In genomic region chr3:87924485-87924884, GRCh38 we compare ENCODE assay signal across 17 cellular contexts.
DNase-seq lines count a peak whose midpoint lies in the region; ATAC-seq, FAIRE-seq and TF ChIP-seq lines count a peak whose summit lies in the region.
"Had no signal": no experiment of that assay in that cellular context is flagged by ENCODE, and none has a peak within 500 bp of the region (broad histone marks: within the 10 kb centered on the region; RNA-seq: fewer than 3 reads in every experiment).

No MANE protein-coding gene starts in this region.

- H3K27ac ChIP-seq in GM23248, result no peak overlapping the region
- H3K27ac ChIP-seq in H1 (ENCODE audit: low read depth, low read length), result no peak overlapping the region
- H3K27ac ChIP-seq: C4-2B had no signal

- H4K91ac ChIP-seq in H1 (replicated peaks; ENCODE audit: insufficient read length, low read length), result no peak overlapping the region

- no peak overlapping the region for H3K14ac ChIP-seq in H1 (ENCODE audit: insufficient read length)

- no peak for TF ChIP-seq RAD21 in H1 (IDR thresholded peaks at IDR 0.05 in 1 of 2, conservative IDR thresholded peaks at IDR 0.05 in 1 of 2; ENCODE audit: low read depth in 2 of 2, low read length in 2 of 2)

- no peak overlapping the region for H2AFZ ChIP-seq in GM23248
- H2AFZ ChIP-seq in H1 (ENCODE audit: low read length), result no peak overlapping the region

- no peak overlapping the region for H2BK5ac ChIP-seq in H1 (ENCODE audit: low read depth, low read length)

- no peak for TF ChIP-seq EP300 in H1 (IDR thresholded peaks at IDR 0.05; ENCODE audit: borderline replicate concordance in 1 of 2, low read depth in 2 of 2, low read length in 2 of 2)

- H3K79me1 ChIP-seq in H1 (ENCODE audit: low read depth, low read length), result no peaks in the 10 kb centered on the region

- H3K4me1 ChIP-seq in GM23248 (ENCODE audit: insufficient read depth), result no peaks in the 10 kb centered on the region
- no peaks in the 10 kb centered on the region for H3K4me1 ChIP-seq in H1 (replicated peaks in 1 of 4; ENCODE audit: control insufficient read depth in 3 of 4, insufficient read depth in 4 of 4, low read length in 3 of 4)
- H3K4me1 ChIP-seq: BE2C had no signal

- no peak overlapping the region for H2BK15ac ChIP-seq in H1 (ENCODE audit: low read length)

- H2BK12ac ChIP-seq in H1 (ENCODE audit: low read depth, low read length), result no peak overlapping the region

- no peak overlapping the region for H4K5ac ChIP-seq in H1 (ENCODE audit: insufficient read length, low read depth, low read length)

- no peak overlapping the region for H3K23ac ChIP-seq in H1 (ENCODE audit: insufficient read length)

- H3K9ac ChIP-seq in GM23248 (no peak overlapping the region), H1 (replicated peaks in 1 of 4; ENCODE audit: extremely low read depth in 1 of 4, low read depth in 3 of 4, low read length in 3 of 4) (no peak overlapping the region)

- no peak for FAIRE-seq in H1 (lab: Jason Lieb, UNC)
- FAIRE-seq: A204.1, D721Med, GM18507 had no signal

- WGBS in GM23248 (ENCODE audit: low coverage in 1 of 2, low lambda C conversion rate in 2 of 2, missing lambda C conversion rate in 2 of 2), 2 experiments, result 5 to 24% methylated on average over 1 of the region's 1 CpG
- 86% methylated on average over 1 of the region's 1 CpG; no CpG with 5 or more reads in 1 of the 2 experiments for WGBS in H1 (ENCODE audit: extremely low coverage in 1 of 2, insufficient coverage in 1 of 2, insufficient read length in 1 of 2, insufficient replicate concordance in 2 of 2, low coverage in 1 of 2, low lambda C conversion rate in 2 of 2, missing lambda C conversion rate in 1 of 2), 2 experiments

- no peak overlapping the region for H3K18ac ChIP-seq in H1 (ENCODE audit: extremely low read depth, low read length)

- ATAC-seq in GM21717 (IDR thresholded peaks at IDR 0.05; ENCODE audit: unreplicated experiment), result no peak

- H2BK120ac ChIP-seq in H1 (replicated peaks; ENCODE audit: low read depth, low read length), result no peak overlapping the region

- no peak overlapping the region for H3K56ac ChIP-seq in H1 (replicated peaks; ENCODE audit: insufficient read length, low read depth, low read length)

- in situ Hi-C loops in GM23248 (cut with MboI), result no loop called here

- no peak overlapping the region for H2AK5ac ChIP-seq in H1 (ENCODE audit: low read depth, low read length)

- no peak for TF ChIP-seq POLR2A in H1 (IDR thresholded peaks at IDR 0.05; ENCODE audit: control extremely low read depth in 1 of 2, low read depth in 2 of 2, low read length in 2 of 2)

- CTCF ChIA-PET in H1 (lab: Charles Lee; ENCODE audit: partially characterized antibody), result no interaction called here

- no peaks in the 10 kb centered on the region for H3K27me3 ChIP-seq in GM23248 (replicated peaks; ENCODE audit: insufficient read depth)
- H3K27me3 ChIP-seq in H1 (replicated peaks in 1 of 4; ENCODE audit: control insufficient read depth in 3 of 4, extremely low read depth in 1 of 4, insufficient read depth in 3 of 4, low read length in 3 of 4), result no peaks in the 10 kb centered on the region
- H3K27me3 ChIP-seq: BE2C had no signal

- H3K9me2 ChIP-seq in GM23248 (ENCODE audit: insufficient read depth), result no peaks in the 10 kb centered on the region; the same call in 1 of the 2 replicates

- POLR2A ChIA-PET in H1 (lab: Charles Lee; ENCODE audit: partially characterized antibody), result no interaction called here

- no peaks in the 10 kb centered on the region for H4K20me1 ChIP-seq in GM23248 (ENCODE audit: insufficient read depth)
- no peaks in the 10 kb centered on the region for H4K20me1 ChIP-seq in H1 (replicated peaks in 1 of 2; ENCODE audit: control insufficient read depth in 1 of 2, insufficient read depth in 2 of 2, low read length in 2 of 2)

- no peak overlapping the region for H4K8ac ChIP-seq in H1 (ENCODE audit: extremely low read depth, insufficient read depth, low read length)

- H3K36me3 ChIP-seq in GM23248 (ENCODE audit: low read depth) (no peaks in the 10 kb centered on the region), H1 (ENCODE audit: control insufficient read depth in 2 of 4, insufficient read depth in 4 of 4, low read length in 3 of 4) (no peaks in the 10 kb centered on the region)
- H3K36me3 ChIP-seq: BE2C had no signal

- DNase-seq in A172 (ENCODE audit: low spot score) (peak; percentile 5), GM23248 (peak; percentile 1), OCI-M1 (lab: John Stamatoyannopoulos, UW) (peak; percentile 0), H1 (ENCODE audit: low read depth in 1 of 2, low spot score in 2 of 2) (no peak), NCI-H128 (lab: John Stamatoyannopoulos, UW; ENCODE audit: unreplicated experiment) (no peak), NCI-H748 (lab: John Stamatoyannopoulos, UW; ENCODE audit: unreplicated experiment) (no peak)
- DNase-seq in stimulated activated CD4-positive, alpha-beta T cell treated with anti-CD3 and anti-CD28 coated beads, Interleukin-15, amount 100 ng/mL, for 24 hours, result no peak
- DNase-seq: BE2C; CD4-positive, alpha-beta memory T cell; COR-L47; DMS153; H9 had no signal

- H3K79me2 ChIP-seq in GM23248 (ENCODE audit: insufficient read depth), result no peaks in the 10 kb centered on the region
- H3K79me2 ChIP-seq in H1 (ENCODE audit: control insufficient read depth in 1 of 2, insufficient read depth in 2 of 2, low read length in 2 of 2), result no peaks in the 10 kb centered on the region

- H3K4me3 ChIP-seq in GM23248 (no peak overlapping the region), H1 (ENCODE audit: extremely low read depth in 1 of 4, insufficient read depth in 2 of 4, low read depth in 3 of 4, low read length in 4 of 4) (no peak overlapping the region)

- no peak overlapping the region for H3K4ac ChIP-seq in H1 (replicated peaks; ENCODE audit: insufficient read length, low read depth, low read length)

- H3K4me2 ChIP-seq in GM23248 (ENCODE audit: unreplicated experiment), result no peak overlapping the region
- no peak overlapping the region for H3K4me2 ChIP-seq in H1 (ENCODE audit: insufficient read depth in 1 of 2, low read depth in 2 of 2, low read length in 2 of 2)

- H3K9me3 ChIP-seq in GM23248 (ENCODE audit: low read depth) (no peaks in the 10 kb centered on the region), H1 (ENCODE audit: insufficient read depth in 2 of 2, low read depth in 1 of 2, low read length in 1 of 2) (peaks cover 12 to 15% of the 10 kb centered on the region in 2 experiments)
- H3K9me3 ChIP-seq: BE2C had no signal

- H3F3A ChIP-seq in GM23248 (ENCODE audit: insufficient read depth), result no peaks in the 10 kb centered on the region

- no peak overlapping the region for H2BK20ac ChIP-seq in H1 (ENCODE audit: low read length)

- TF ChIP-seq CTCF in H1 (IDR thresholded peaks at IDR 0.05; ENCODE audit: control extremely low read depth in 1 of 3, insufficient read depth in 1 of 3, low read depth in 1 of 3, low read length in 3 of 3), result no peak

- H3K23me2 ChIP-seq in H1 (ENCODE audit: low read depth, low read length), result no peaks in the 10 kb centered on the region; the same call in 1 of the 2 replicates

TF ChIP-seq in H1, 55 proteins besides CTCF, POLR2A, EP300 and RAD21:
- TF ChIP-seq HDAC6 (IDR thresholded peaks at IDR 0.05; ENCODE audit: low read depth, low read length), result no peak
- 0 out of 2 replicates have a peak, but pooled peaks have one; percentile 12 for TF ChIP-seq TEAD4 (IDR thresholded peaks at IDR 0.05; ENCODE audit: low read depth, low read length)
TF ChIP-seq in H1: peak in this region for 1.

Comparison
In these comparisons a context has a peak if more than half of its experiments do, and no peak if none do; other contexts are left out.
1. DNase-seq: peak in A172 (single experiment), GM23248 (single experiment) and OCI-M1 (single experiment); none in H1 (0 of 2), NCI-H128 (single experiment), stimulated activated CD4-positive, alpha-beta T cell treated with anti-CD3 and anti-CD28 coated beads, Interleukin-15, amount 100 ng/mL, for 24 hours (single experiment) and NCI-H748 (single experiment).